Comparison of ENCODE assay signal across 17 cellular contexts in genomic region chr7:153185936-153186335, GRCh38.
"Had no signal": no experiment of that assay in that cellular context is flagged by ENCODE, and none has a peak within 500 bp of the region (broad histone marks: within the 10 kb centered on the region; RNA-seq: fewer than 3 reads in every experiment).

No MANE protein-coding gene starts in this region.

- H3K4me2 ChIP-seq: hepatocyte had no signal

- H3K79me2 ChIP-seq: hepatocyte had no signal

- H3K36me3 ChIP-seq: colonic mucosa, esophagus muscularis mucosa, gastroesophageal sphincter, heart left ventricle, left lung, lower lobe of right lung had no signal

- H3K9me3 ChIP-seq: colonic mucosa, esophagus muscularis mucosa, gastroesophageal sphincter, heart left ventricle, left lung, lower lobe of right lung, mucosa of descending colon had no signal

- H3K27ac ChIP-seq: colonic mucosa, esophagus muscularis mucosa, foreskin keratinocyte, gastroesophageal sphincter, heart left ventricle, hepatocyte, left lung, lower lobe of right lung had no signal

- H3K27me3 ChIP-seq: colonic mucosa, esophagus muscularis mucosa, foreskin keratinocyte, gastroesophageal sphincter, heart left ventricle, hepatocyte, left lung had no signal

- H3K4me3 ChIP-seq: colonic mucosa, esophagus muscularis mucosa, gastroesophageal sphincter, heart left ventricle, hepatocyte, left lung, lower lobe of right lung, mucosa of descending colon had no signal

- DNase-seq: colonic mucosa; cortex of kidney; effector CD4-positive, alpha-beta T cell; effector memory CD4-positive, alpha-beta T cell; foreskin keratinocyte; heart left ventricle; hypothalamus; left cardiac atrium; left lung; left ventricle myocardium superior; lower lobe of right lung; mesenchymal stem cell; mucosa of descending colon; naive B cell had no signal

- H2AFZ ChIP-seq: hepatocyte had no signal

- H3K4me1 ChIP-seq: colonic mucosa, esophagus muscularis mucosa, foreskin keratinocyte, gastroesophageal sphincter, heart left ventricle, left lung, lower lobe of right lung had no signal
